In genomic region chr3:46695177-46695961, GRCh38 we compare ENCODE assay signal across 8 cellular contexts. TPM values are rescaled to one million over a fixed set of nuclear protein-coding genes. Genes with fewer than 3 reads are reported as not detected.
A peak's percentile ranks its signal among the peaks of the same experiment; 100 is the strongest.
DNase-seq lines count a peak whose midpoint lies in the region; ATAC-seq and TF ChIP-seq lines count a peak whose summit lies in the region.

No MANE protein-coding gene starts in this region.

- no peaks in the 10 kb centered on the region for H3K9me3 ChIP-seq in left ventricle myocardium inferior (replicated peaks)

- no peak overlapping the region for H3K27ac ChIP-seq in GM23338 (ENCODE audit: low read depth)
- H3K27ac ChIP-seq in left ventricle myocardium inferior (replicated peaks), result peak overlapping the region; percentile 96

- ATAC-seq in GM23338, result peak; percentile 55
- no peak for ATAC-seq in HG03196 (IDR thresholded peaks at IDR 0.05; ENCODE audit: unreplicated experiment)

- H3K9me2 ChIP-seq in GM23338 (ENCODE audit: insufficient read depth), result no peaks in the 10 kb centered on the region

- H3K4me3 Mint-ChIP-seq in GM23338, result no peak overlapping the region
- H3K4me3 Mint-ChIP-seq in activated naive CD8-positive, alpha-beta T cell, result peak overlapping the region; percentile 23

- peak; percentile 74 to 78 for TF ChIP-seq CTCF in GM23338 (conservative IDR thresholded peaks at IDR 0.05; ENCODE audit: low read depth in 2 of 2)
- peak; percentile 38 for TF ChIP-seq CTCF in left ventricle myocardium inferior (IDR thresholded peaks at IDR 0.05; ENCODE audit: borderline replicate concordance)

- no peaks in the 10 kb centered on the region for H3K9me3 Mint-ChIP-seq in GM23338
- H3K9me3 Mint-ChIP-seq in activated naive CD8-positive, alpha-beta T cell (ENCODE audit: low read depth), result no peaks in the 10 kb centered on the region

- H3K27me3 Mint-ChIP-seq in GM23338 (ENCODE audit: insufficient read depth, low read depth, poor library complexity), result peaks cover 33% of the 10 kb centered on the region
- no peaks in the 10 kb centered on the region for H3K27me3 Mint-ChIP-seq in activated naive CD8-positive, alpha-beta T cell

- no peaks in the 10 kb centered on the region for H3K36me3 ChIP-seq in GM23338 (ENCODE audit: insufficient read depth)
- no peaks in the 10 kb centered on the region for H3K36me3 ChIP-seq in left ventricle myocardium inferior

- H3K4me3 ChIP-seq in GM23338, result no peak overlapping the region
- H3K4me3 ChIP-seq in left ventricle myocardium inferior, result no peak overlapping the region

- H3K27me3 ChIP-seq in GM23338 (ENCODE audit: insufficient read depth), result peaks cover 30% of the 10 kb centered on the region
- no peaks in the 10 kb centered on the region for H3K27me3 ChIP-seq in left ventricle myocardium inferior (ENCODE audit: low read depth)

- H3K36me3 Mint-ChIP-seq in GM23338 (ENCODE audit: low read depth), result no peaks in the 10 kb centered on the region; the same call in 2 of the 3 replicates
- no peaks in the 10 kb centered on the region for H3K36me3 Mint-ChIP-seq in activated naive CD8-positive, alpha-beta T cell

- peaks cover 15% of the 10 kb centered on the region for H3K4me1 Mint-ChIP-seq in GM23338
- H3K4me1 Mint-ChIP-seq in activated naive CD8-positive, alpha-beta T cell (ENCODE audit: low read depth), result peaks cover 44% of the 10 kb centered on the region

- no peaks in the 10 kb centered on the region for H3K79me2 ChIP-seq in GM23338 (replicated peaks; ENCODE audit: insufficient read depth)

- DNase-seq in GM23338 (ENCODE audit: low spot score) (peak; percentile 88), RPMI8226 (peak; percentile 46), left ventricle myocardium inferior (peak; percentile 70), GM19240 (ENCODE audit: insufficient read length, low spot score) (no peak), NCI-H146 treated with DMSO at 0.1 percent for 48 hours (lab: John Stamatoyannopoulos, UW; ENCODE audit: unreplicated experiment) (no peak)
- DNase-seq in stimulated activated CD4-positive, alpha-beta T cell treated with anti-CD3 and anti-CD28 coated beads, Interleukin-12 subunit alpha, Interleukin-12 subunit beta, amount 100 ng/mL, for 48 hours (ENCODE audit: low read depth in 2 of 3, low spot score in 1 of 3), result peak in 2 of 3 donors; percentile 39 to 46

- H3K4me1 ChIP-seq in GM23338 (ENCODE audit: insufficient read depth) (no peaks in the 10 kb centered on the region; the same call in 1 of the 2 replicates), left ventricle myocardium inferior (peaks cover 88% of the 10 kb centered on the region)

- intact Hi-C loops in left ventricle myocardium inferior (cut with micrococcal nuclease), result no loop called here

- no peaks in the 10 kb centered on the region for H4K20me1 ChIP-seq in GM23338 (replicated peaks; ENCODE audit: insufficient read depth)

- no peak overlapping the region for H2AFZ ChIP-seq in GM23338

- H3F3A ChIP-seq in GM23338 (replicated peaks; ENCODE audit: low read depth), result no peaks in the 10 kb centered on the region

- H3K27ac Mint-ChIP-seq in GM23338, result no peak overlapping the region
- H3K27ac Mint-ChIP-seq in activated naive CD8-positive, alpha-beta T cell, result peak overlapping the region; percentile 66

- no peak overlapping the region for H3K4me2 ChIP-seq in GM23338

TF ChIP-seq in GM23338, 12 proteins besides CTCF, POLR2A, EP300 and RAD21 (continues in another document):
- no peak for TF ChIP-seq NANOG (IDR thresholded peaks at IDR 0.05; ENCODE audit: borderline replicate concordance)
- no peak for TF ChIP-seq ZNF331 (CRISPR knock-in tag; IDR thresholded peaks at IDR 0.05; ENCODE audit: low read depth)
- TF ChIP-seq EZH2 (IDR thresholded peaks at IDR 0.05; ENCODE audit: low read depth, unreplicated experiment), result no peak
- no peak for TF ChIP-seq ZNF114 (CRISPR knock-in tag; IDR thresholded peaks at IDR 0.05)
- TF ChIP-seq CREB1 (CRISPR knock-in tag; IDR thresholded peaks at IDR 0.05; ENCODE audit: low read depth), result no peak
- TF ChIP-seq STAT1 (IDR thresholded peaks at IDR 0.05; ENCODE audit: unreplicated experiment), result no peak
- no peak for TF ChIP-seq ZNF462 (CRISPR knock-in tag; IDR thresholded peaks at IDR 0.05)
- no peak for TF ChIP-seq EZH2phosphoT487 (IDR thresholded peaks at IDR 0.05; ENCODE audit: unreplicated experiment)
- no peak for TF ChIP-seq ETS1 (IDR thresholded peaks at IDR 0.05)

RNA-seq across cellular contexts. Expression of gene ALS2CL, which starts 1.9 kb away (rescaled TPM):
- total RNA-seq in GM23338 (2014; rRNA removed; shearing (Covaris generic)), result 8.7 and 11.8 TPM in 2 replicates
- polyA plus RNA-seq in GM23338 (2016; fragmentation: Nextera tagmentation; extraction: Ambion mirVana), result 2.6 and 3.4 TPM in 2 replicates
- total RNA-seq in left ventricle myocardium inferior, result 33.7 TPM

RNA-seq across cellular contexts. Expression of gene TMIE, which starts 5.8 kb away (rescaled TPM):
- total RNA-seq in GM23338 (2014; rRNA removed; shearing (Covaris generic)), result 0.16 and 1.2 TPM in 2 replicates
- 0.70 and 0.84 TPM in 2 replicates for polyA plus RNA-seq in GM23338 (2016; fragmentation: Nextera tagmentation; extraction: Ambion mirVana)
- 1.5 TPM for total RNA-seq in left ventricle myocardium inferior

RNA-seq across cellular contexts. Expression of gene PRSS50, which starts 22.3 kb away (rescaled TPM):
- total RNA-seq in GM23338 (2014; rRNA removed; shearing (Covaris generic)), result 1.4 and 1.5 TPM in 2 replicates
- polyA plus RNA-seq in GM23338 (2016; fragmentation: Nextera tagmentation; extraction: Ambion mirVana), result 0.50 and 0.60 TPM in 2 replicates
- 0.22 TPM for total RNA-seq in left ventricle myocardium inferior

Comparison
In these comparisons a context has a peak if more than half of its experiments do, and no peak if none do; other contexts are left out.
1. DNase-seq: peak in GM23338 (single experiment), RPMI8226 (single experiment), left ventricle myocardium inferior (single experiment) and stimulated activated CD4-positive, alpha-beta T cell treated with anti-CD3 and anti-CD28 coated beads, Interleukin-12 subunit alpha, Interleukin-12 subunit beta, amount 100 ng/mL, for 48 hours (2 of 3); none in GM19240 (single experiment) and NCI-H146 treated with DMSO at 0.1 percent for 48 hours (single experiment).